In genomic region chr10:132134541-132135397, GRCh38 we compare ENCODE assay signal across 18 cellular contexts.
"Had no signal": no experiment of that assay in that cellular context is flagged by ENCODE, and none has a peak within 500 bp of the region (broad histone marks: within the 10 kb centered on the region; RNA-seq: fewer than 3 reads in every experiment).

No MANE protein-coding gene starts in this region.

- H3K27ac Mint-ChIP-seq: activated naive CD8-positive, alpha-beta T cell; progenitor cell of endocrine pancreas; stimulated activated naive CD8-positive, alpha-beta T cell treated with anti-CD3 and anti-CD28 coated beads, Interleukin-15, Interleukin-2, amounts not matched to agents 100 ng/mL and 50 ng/mL, for 24 hours had no signal

- H3K9ac ChIP-seq: SK-N-SH had no signal

- H3K27ac ChIP-seq: left lung, tibial artery had no signal

- H3K36me3 Mint-ChIP-seq: activated naive CD8-positive, alpha-beta T cell had no signal

- H3K9me3 Mint-ChIP-seq: neural crest cell; stimulated activated naive CD8-positive, alpha-beta T cell treated with anti-CD3 and anti-CD28 coated beads, Interleukin-15, Interleukin-2, amounts not matched to agents 100 ng/mL and 50 ng/mL, for 24 hours had no signal

- H3K9me3 ChIP-seq: left lung, SK-N-SH, tibial artery had no signal

- H3K4me3 ChIP-seq: left lung, tibial artery had no signal

- H3K4me3 Mint-ChIP-seq: activated naive CD8-positive, alpha-beta T cell; neural crest cell; stimulated activated naive CD8-positive, alpha-beta T cell treated with anti-CD3 and anti-CD28 coated beads, Interleukin-15, Interleukin-2, amounts not matched to agents 100 ng/mL and 50 ng/mL, for 24 hours had no signal

- FAIRE-seq: bronchial epithelial cell, endometrium had no signal

- H3K4me1 ChIP-seq: left lung, tibial artery had no signal

- ATAC-seq: left lung had no signal

- H3K4me2 ChIP-seq: SK-N-SH had no signal

- DNase-seq: activated naive CD4-positive, alpha-beta T cell; activated T-cell treated with anti-CD3 and anti-CD28 coated beads, Interleukin-2, amount 50 U/mL, for 1 hour; amniotic stem cell; mesenchymal stem cell; retina; SK-N-SH; stimulated activated CD4-positive, alpha-beta T cell treated with anti-CD3 and anti-CD28 coated beads, Interleukin-12 subunit alpha, Interleukin-12 subunit beta, amount 100 ng/mL, for 4 hours; stimulated activated CD4-positive, alpha-beta T cell treated with anti-CD3 and anti-CD28 coated beads, Interleukin-4, amount 100 ng/mL, for 4 hours; substantia nigra; T-helper 2 cell had no signal

- H3K36me3 ChIP-seq: left lung, tibial artery had no signal
